Comparison of ENCODE assay signal across 14 cellular contexts in genomic region chr1:200373811-200374231, GRCh38. TPM values are rescaled to one million over a fixed set of nuclear protein-coding genes. Genes with fewer than 3 reads are reported as not detected.
DNase-seq lines count a peak whose midpoint lies in the region; ATAC-seq and TF ChIP-seq lines count a peak whose summit lies in the region.
"Had no signal": no experiment of that assay in that cellular context is flagged by ENCODE, and none has a peak within 500 bp of the region (broad histone marks: within the 10 kb centered on the region; RNA-seq: fewer than 3 reads in every experiment).

No MANE protein-coding gene starts in this region.

- TF ChIP-seq CTCF in vagina (IDR thresholded peaks at IDR 0.05) (no peak), foreskin keratinocyte (conservative IDR thresholded peaks at IDR 0.05) (no peak)

- peaks cover 7% of the 10 kb centered on the region for H3K36me3 Mint-ChIP-seq in activated T-cell treated with anti-CD3 and anti-CD28 coated beads, Interleukin-2, amount 50 U/mL, for 4 hours (ENCODE audit: insufficient read depth)

- no peak for TF ChIP-seq POLR2A in vagina (IDR thresholded peaks at IDR 0.05)

- H3K9ac ChIP-seq in HUES48 (ENCODE audit: low read depth, low read length) = peak overlapping the region; percentile 17

- ATAC-seq in foreskin keratinocyte = no peak
- ATAC-seq in activated T-cell treated with anti-CD3 and anti-CD28 coated beads, Interleukin-2, amount 50 U/mL, for 4 hours = no peak
- ATAC-seq: T-cell had no signal

- peaks cover 2% of the 10 kb centered on the region for H3K4me1 Mint-ChIP-seq in activated T-cell treated with anti-CD3 and anti-CD28 coated beads, Interleukin-2, amount 50 U/mL, for 4 hours (ENCODE audit: low read depth)
- H3K4me1 Mint-ChIP-seq: T-cell had no signal

- peak; percentile 68 for DNase-seq in Ammon's horn (ENCODE audit: low spot score)
- DNase-seq in epidermal melanocyte (ENCODE audit: insufficient read length, low spot score) = peak; percentile 33
- DNase-seq in middle frontal gyrus (ENCODE audit: extremely low spot score, low spot score) = peak; percentile 22
- DNase-seq in vagina (ENCODE audit: extremely low spot score in 2 of 2) = no peak
- DNase-seq in H4 (ENCODE audit: low spot score) = no peak
- no peak for DNase-seq in foreskin keratinocyte
- no peak for DNase-seq in activated T-cell treated with anti-CD3 and anti-CD28 coated beads, Interleukin-2, amount 50 U/mL, for 4 hours
- DNase-seq: activated CD4-positive, alpha-beta T cell treated with anti-CD3 and anti-CD28 coated beads for 1 hour; activated T-cell treated with anti-CD3 and anti-CD28 coated beads, Interleukin-2, amount 50 U/mL, for 24 hours; KBM-7; NCI-H187 treated with DMSO at 0.1 percent for 48 hours; T-cell had no signal

- no peak overlapping the region for H3K4me3 Mint-ChIP-seq in activated T-cell treated with anti-CD3 and anti-CD28 coated beads, Interleukin-2, amount 50 U/mL, for 4 hours
- H3K4me3 Mint-ChIP-seq: activated T-cell treated with anti-CD3 and anti-CD28 coated beads, Interleukin-2, amount 50 U/mL, for 24 hours; T-cell; type B pancreatic cell had no signal

- no peaks in the 10 kb centered on the region for H3K36me3 ChIP-seq in HUES48 (ENCODE audit: control insufficient read depth, insufficient read depth, low read length)
- no peaks in the 10 kb centered on the region for H3K36me3 ChIP-seq in vagina

- H3K9me3 ChIP-seq in HUES48 (ENCODE audit: control insufficient read depth, insufficient read depth, low read length) = no peaks in the 10 kb centered on the region
- H3K9me3 ChIP-seq in vagina = no peaks in the 10 kb centered on the region

- H3K4me1 ChIP-seq in HUES48 (ENCODE audit: control insufficient read depth, insufficient read depth, low read length) (peaks cover 72% of the 10 kb centered on the region), vagina (no peaks in the 10 kb centered on the region), foreskin keratinocyte (peaks cover 33% of the 10 kb centered on the region)

- H3K9me3 Mint-ChIP-seq in activated T-cell treated with anti-CD3 and anti-CD28 coated beads, Interleukin-2, amount 50 U/mL, for 4 hours = no peaks in the 10 kb centered on the region
- H3K9me3 Mint-ChIP-seq: activated T-cell treated with anti-CD3 and anti-CD28 coated beads, Interleukin-2, amount 50 U/mL, for 24 hours; T-cell had no signal

- H3K27ac ChIP-seq in HUES48 (ENCODE audit: low read depth, low read length) (peak overlapping the region; percentile 90), vagina (no peak overlapping the region), foreskin keratinocyte (no peak overlapping the region)

- H3K4me3 ChIP-seq in HUES48 (ENCODE audit: low read depth, low read length) (peak overlapping the region; percentile 52), vagina (no peak overlapping the region)

- intact Hi-C loops in vagina (cut with DNase I) = no loop called here

- H3K27me3 Mint-ChIP-seq in activated T-cell treated with anti-CD3 and anti-CD28 coated beads, Interleukin-2, amount 50 U/mL, for 4 hours (ENCODE audit: low read depth) = no peaks in the 10 kb centered on the region
- H3K27me3 Mint-ChIP-seq: activated T-cell treated with anti-CD3 and anti-CD28 coated beads, Interleukin-2, amount 50 U/mL, for 24 hours; T-cell; type B pancreatic cell had no signal

- H3K27me3 ChIP-seq in HUES48 (ENCODE audit: control insufficient read depth, insufficient read depth, low read length) = no peaks in the 10 kb centered on the region
- H3K27me3 ChIP-seq in vagina = no peaks in the 10 kb centered on the region
- H3K27me3 ChIP-seq in foreskin keratinocyte = no peaks in the 10 kb centered on the region

RNA-seq across cellular contexts. Expression of gene ZNF281, which starts 36.0 kb away (rescaled TPM):
- total RNA-seq in vagina (8.8 TPM), foreskin keratinocyte (27.5 and 29.1 TPM in 2 replicates)
- total RNA-seq in H4 (2014; rRNA removed; shearing (Covaris generic)) = 12.0 and 14.4 TPM in 2 replicates
- polyA plus RNA-seq in foreskin keratinocyte = 6.2 and 6.8 TPM in 2 replicates
- total RNA-seq in activated T-cell treated with anti-CD3 and anti-CD28 coated beads, Interleukin-2, amount 50 U/mL, for 4 hours = 10 to 100 TPM; 14.2 to 19.5 (median 19.3) TPM

Comparison
In these comparisons a context has a peak if more than half of its experiments do, and no peak if none do; other contexts are left out.
1. DNase-seq: peak in Ammon's horn (single experiment), epidermal melanocyte (single experiment) and middle frontal gyrus (single experiment); none in vagina (0 of 2), H4 (single experiment), foreskin keratinocyte (0 of 2) and activated T-cell treated with anti-CD3 and anti-CD28 coated beads, Interleukin-2, amount 50 U/mL, for 4 hours (single experiment).